17 cellular contexts compared by ENCODE assay signal in the genomic region with DNA sequence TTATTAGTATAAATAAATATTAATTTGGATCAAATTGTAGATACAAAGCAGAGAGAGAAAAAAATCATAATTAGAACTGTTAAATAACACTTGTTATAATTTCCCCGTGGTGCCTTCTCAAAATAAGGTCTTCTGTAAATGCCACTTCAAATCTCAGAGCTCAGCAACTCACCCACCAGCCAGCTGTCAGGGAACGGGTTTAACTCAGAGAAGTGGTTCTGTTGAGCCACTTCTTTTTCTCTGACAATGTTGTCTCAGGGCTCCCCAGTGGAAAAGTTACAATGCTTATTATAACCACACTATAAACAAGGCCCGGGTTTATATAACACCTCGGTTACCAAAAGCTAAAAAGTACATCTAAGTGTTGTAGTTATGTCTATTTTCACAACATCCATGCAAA.
DNase-seq lines count a peak whose midpoint lies in the region; FAIRE-seq lines count a peak whose summit lies in the region.
"Had no signal": no experiment of that assay in that cellular context is flagged by ENCODE, and none has a peak within 500 bp of the region (broad histone marks: within the 10 kb centered on the region; RNA-seq: fewer than 3 reads in every experiment).

No MANE protein-coding gene starts in this region.

- FAIRE-seq in frontal cortex (lab: Jason Lieb, UNC) = no peak
- FAIRE-seq: A204.1, D721Med, G401.6, GM12892, H54 had no signal

- DNase-seq in DMS79 treated with DMSO at 0.1 percent for 48 hours (lab: John Stamatoyannopoulos, UW) (peak; percentile 21), DMS79 (lab: John Stamatoyannopoulos, UW) (no peak), Ammon's horn (ENCODE audit: low spot score) (peak; percentile 7), inferior parietal cortex (ENCODE audit: extremely low spot score) (peak; percentile 37), frontal cortex (ENCODE audit: low spot score in 2 of 2) (no peak)
- no peak for DNase-seq in activated T-cell treated with anti-CD3 and anti-CD28 coated beads, Interleukin-2, amount 50 U/mL, for 1 hour
- DNase-seq: BE2C; CD4-positive, alpha-beta T cell; CD8-positive, alpha-beta memory T cell; DMS 273 treated with DMSO at 0.1 percent for 48 hours; DND-41; GOT3 had no signal

Comparison
In these comparisons a context has a peak if more than half of its experiments do, and no peak if none do; other contexts are left out.
1. DNase-seq: peak in DMS79 treated with DMSO at 0.1 percent for 48 hours (single experiment), Ammon's horn (single experiment) and inferior parietal cortex (single experiment); none in DMS79 (single experiment), activated T-cell treated with anti-CD3 and anti-CD28 coated beads, Interleukin-2, amount 50 U/mL, for 1 hour (single experiment) and frontal cortex (0 of 2).